Comparison of ENCODE assay signal across 8 cellular contexts in genomic region chr13:44191504-44192171, GRCh38.
DNase-seq lines count a peak whose midpoint lies in the region; ATAC-seq and TF ChIP-seq lines count a peak whose summit lies in the region.

No MANE protein-coding gene starts in this region.

- WGBS in trophoblast cell (ENCODE audit: extremely low coverage, insufficient coverage, insufficient read length), result no CpG with 5 or more reads among the region's 15 CpGs

- peaks cover 2% of the 10 kb centered on the region for H3K9me3 Mint-ChIP-seq in CD4-positive, alpha-beta T cell
- peaks cover 0 to 14% of the 10 kb centered on the region in 2 donors for H3K9me3 Mint-ChIP-seq in activated naive CD4-positive, alpha-beta T cell treated with anti-CD3 and anti-CD28 coated beads, Interleukin-2, amount 50 U/mL, for 72 hours

- peak in 9 of 10 experiments; percentile 3 to 41 (median 17) for DNase-seq in CD4-positive, alpha-beta T cell
- DNase-seq in Panc1 (ENCODE audit: low read depth, low spot score) (no peak), glomerular endothelial cell (ENCODE audit: extremely low read depth, low read depth, low spot score) (peak; percentile 36), trophoblast cell (peak; percentile 76 to 93)
- DNase-seq in activated naive CD4-positive, alpha-beta T cell treated with anti-CD3 and anti-CD28 coated beads, Interleukin-2, amount 50 U/mL, for 72 hours (ENCODE audit: low spot score in 2 of 2), result peak in 1 of 2 donors; percentile 18

- in situ Hi-C loops in Panc1 (cut with HindIII; ENCODE audit: low pct_unique_long_range_greater_than_20kb, low sequenced_read_pairs), result no loop called here

- H3K79me1 ChIP-seq in trophoblast cell (ENCODE audit: low read length), result peaks cover 2% of the 10 kb centered on the region

- no peak overlapping the region for H3K4ac ChIP-seq in trophoblast cell (ENCODE audit: low read depth, low read length)

- no peak overlapping the region for H3K9ac ChIP-seq in trophoblast cell (ENCODE audit: low read length)

- no peak overlapping the region for H2AK5ac ChIP-seq in trophoblast cell (ENCODE audit: low read length)

- H3K4me3 Mint-ChIP-seq in CD4-positive, alpha-beta T cell, result peak overlapping the region; percentile 35

- H2BK12ac ChIP-seq in trophoblast cell (ENCODE audit: low read length), result no peak overlapping the region

- peak overlapping the region; percentile 79 for H3K27ac Mint-ChIP-seq in CD4-positive, alpha-beta T cell
- peak overlapping the region in 1 of 2 donors; percentile 53 for H3K27ac Mint-ChIP-seq in activated naive CD4-positive, alpha-beta T cell treated with anti-CD3 and anti-CD28 coated beads, Interleukin-2, amount 50 U/mL, for 72 hours

- no peak overlapping the region for H3K14ac ChIP-seq in trophoblast cell (ENCODE audit: low read length)

- no peak overlapping the region for H2BK120ac ChIP-seq in trophoblast cell (ENCODE audit: insufficient read depth, low read length, poor library complexity)

- intact Hi-C loops in CD4-positive, alpha-beta T cell (cut with DNase I, micrococcal nuclease), result loop anchor here (1.0 to 5.0 kb wide), 6 partner anchors 47 to 284 kb away; no protein-coding TSS in a partner anchor
- intact Hi-C loops in Panc1 (cut with micrococcal nuclease; ENCODE audit: unreplicated experiment), result no loop called here

- POLR2A ChIA-PET in CD4-positive, alpha-beta T cell (lab: Charles Lee), result interaction anchor here (0.6 to 1.7 kb wide), 4 partner anchors 83 to 247 kb away, joined by 3 to 6 read pairs (median 6); no protein-coding TSS in a partner anchor
- POLR2A ChIA-PET in Panc1 (lab: Charles Lee), result interaction anchor here (0.6 kb wide), 1 partner anchor 243 kb away, joined by 3 read pairs; no protein-coding TSS in a partner anchor

- peak; percentile 87 for ATAC-seq in CD4-positive, alpha-beta T cell (ENCODE audit: poor library complexity)
- ATAC-seq in HG03520 (IDR thresholded peaks at IDR 0.05; ENCODE audit: unreplicated experiment), result peak; percentile 50
- no peak for ATAC-seq in Panc1
- peak; percentile 36 to 63 for ATAC-seq in activated naive CD4-positive, alpha-beta T cell treated with anti-CD3 and anti-CD28 coated beads, Interleukin-2, amount 50 U/mL, for 72 hours
- ATAC-seq in GM18873 (IDR thresholded peaks at IDR 0.05; ENCODE audit: low FRiP score, unreplicated experiment), result no peak
- ATAC-seq in GM19328 (IDR thresholded peaks at IDR 0.05; ENCODE audit: unreplicated experiment), result no peak

- H3K27me3 Mint-ChIP-seq in CD4-positive, alpha-beta T cell, result no peaks in the 10 kb centered on the region

- CTCF ChIA-PET in CD4-positive, alpha-beta T cell (lab: Charles Lee), result interaction anchor here (0.7 to 1.4 kb wide), 4 partner anchors 13 to 242 kb away, joined by 3 to 5 read pairs (median 4); no protein-coding TSS in a partner anchor
- CTCF ChIA-PET in Panc1 (lab: Charles Lee), result interaction anchor here (0.5 kb wide), 1 partner anchor 47 kb away, joined by 3 read pairs; no protein-coding TSS in a partner anchor

- H3K36me3 Mint-ChIP-seq in CD4-positive, alpha-beta T cell (ENCODE audit: low read depth), result no peaks in the 10 kb centered on the region
- H3K36me3 Mint-ChIP-seq in activated naive CD4-positive, alpha-beta T cell treated with anti-CD3 and anti-CD28 coated beads, Interleukin-2, amount 50 U/mL, for 72 hours, result peaks cover 0 to 6% of the 10 kb centered on the region in 2 donors

- H3K9me3 ChIP-seq in CD4-positive, alpha-beta T cell (ENCODE audit: control insufficient read depth, low read length), result no peaks in the 10 kb centered on the region
- H3K9me3 ChIP-seq in Panc1 (ENCODE audit: control insufficient read depth, insufficient read depth, low read depth, low read length) (no peaks in the 10 kb centered on the region), trophoblast cell (ENCODE audit: insufficient read depth, low read depth, low read length) (peaks cover 1% of the 10 kb centered on the region)

- no peak overlapping the region for H4K91ac ChIP-seq in trophoblast cell (ENCODE audit: low read depth, low read length)

- peaks cover 31% of the 10 kb centered on the region for H3K4me1 Mint-ChIP-seq in CD4-positive, alpha-beta T cell (ENCODE audit: low read depth)

- no peak overlapping the region for H3K27ac ChIP-seq in CD4-positive, alpha-beta T cell (ENCODE audit: low read depth, low read length)
- H3K27ac ChIP-seq in Panc1 (ENCODE audit: low read length), result no peak overlapping the region
- no peak overlapping the region for H3K27ac ChIP-seq in trophoblast cell (ENCODE audit: low read depth, low read length)

- no peak overlapping the region for H2BK5ac ChIP-seq in trophoblast cell (ENCODE audit: low read depth, low read length, poor library complexity)

- BruUV-seq in Panc1 (replicated peaks; lab: Mats Ljungman, UMichigan), result no TSS peak

- H3K27me3 ChIP-seq in CD4-positive, alpha-beta T cell (ENCODE audit: control insufficient read depth, insufficient read depth, low read length), result no peaks in the 10 kb centered on the region
- H3K27me3 ChIP-seq in Panc1 (ENCODE audit: control insufficient read depth, insufficient read depth, low read length) (no peaks in the 10 kb centered on the region), trophoblast cell (ENCODE audit: insufficient read depth, low read length) (no peaks in the 10 kb centered on the region)

- TF ChIP-seq CTCF in CD4-positive, alpha-beta T cell (IDR thresholded peaks at IDR 0.05), result peak; percentile 57
- TF ChIP-seq CTCF in Panc1 (IDR thresholded peaks at IDR 0.05), result peak; percentile 56

- H3K36me3 ChIP-seq in Panc1 (ENCODE audit: control insufficient read depth, insufficient read depth, low read length) (no peaks in the 10 kb centered on the region), trophoblast cell (ENCODE audit: control insufficient read depth in 1 of 2, insufficient read depth in 2 of 2, low read length in 2 of 2) (no peaks in the 10 kb centered on the region)

- H4K12ac ChIP-seq in trophoblast cell (ENCODE audit: low read depth, low read length), result no peak overlapping the region

- no peak overlapping the region for H3K23ac ChIP-seq in trophoblast cell (ENCODE audit: low read length)

- H2AFZ ChIP-seq in trophoblast cell (ENCODE audit: insufficient read depth, low read length, poor library complexity), result no peak overlapping the region

- H3K79me2 ChIP-seq in trophoblast cell (ENCODE audit: control insufficient read depth, insufficient read depth, low read length, poor library complexity), result no peaks in the 10 kb centered on the region

- no peak overlapping the region for H3K4me2 ChIP-seq in trophoblast cell (ENCODE audit: low read length)

- H3K4me3 ChIP-seq in Panc1 (ENCODE audit: low read depth in 2 of 2, low read length in 2 of 2) (no peak overlapping the region), trophoblast cell (ENCODE audit: low read depth, low read length) (no peak overlapping the region)

- no peak overlapping the region for H3K18ac ChIP-seq in trophoblast cell (ENCODE audit: low read length)

- H3K4me1 ChIP-seq in Panc1 (ENCODE audit: control insufficient read depth, insufficient read depth, low read length) (no peaks in the 10 kb centered on the region), trophoblast cell (ENCODE audit: control insufficient read depth in 1 of 2, insufficient read depth in 2 of 2, low read length in 2 of 2) (no peaks in the 10 kb centered on the region)

- H4K8ac ChIP-seq in trophoblast cell (ENCODE audit: low read depth, low read length), result no peak overlapping the region

Comparison
In these comparisons a context has a peak if more than half of its experiments do, and no peak if none do; other contexts are left out.
1. ATAC-seq: peak in CD4-positive, alpha-beta T cell (single experiment), HG03520 (single experiment) and activated naive CD4-positive, alpha-beta T cell treated with anti-CD3 and anti-CD28 coated beads, Interleukin-2, amount 50 U/mL, for 72 hours (2 of 2); none in Panc1 (single experiment), GM18873 (single experiment) and GM19328 (single experiment).